Comparison of ENCODE assay signal across 23 cellular contexts in the genomic region with DNA sequence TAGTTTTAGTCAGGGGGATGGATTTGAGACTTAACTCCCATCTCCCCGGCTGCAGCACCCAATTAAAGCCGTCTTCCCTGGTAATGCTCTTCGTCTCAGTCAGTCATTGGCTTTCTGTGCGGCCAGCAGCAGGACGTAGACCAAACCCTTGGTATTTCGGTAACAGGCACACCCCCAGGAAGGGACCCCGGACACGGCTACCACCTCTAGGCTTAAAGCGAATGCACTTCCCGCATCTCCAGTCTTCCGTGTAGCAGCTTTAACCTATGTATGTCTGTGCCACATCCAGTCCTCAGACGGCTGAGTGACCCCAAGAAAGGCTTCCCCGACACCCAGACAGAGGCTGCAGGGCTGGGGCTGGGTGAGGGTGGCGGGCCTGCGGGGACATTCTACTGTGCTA. TPM values are rescaled to one million over a fixed set of nuclear protein-coding genes. Genes with fewer than 3 reads are reported as not detected.
DNase-seq lines count a peak whose midpoint lies in the region; ATAC-seq and TF ChIP-seq lines count a peak whose summit lies in the region.
"Had no signal": no experiment of that assay in that cellular context is flagged by ENCODE, and none has a peak within 500 bp of the region (broad histone marks: within the 10 kb centered on the region; RNA-seq: fewer than 3 reads in every experiment).

No MANE protein-coding gene starts in this region.

- TF ChIP-seq POLR2A in vagina (IDR thresholded peaks at IDR 0.05) = no peak

- no peak overlapping the region for H3K4me3 Mint-ChIP-seq in osteocyte (ENCODE audit: unreplicated experiment)
- H3K4me3 Mint-ChIP-seq: CD14-positive monocyte; CD4-positive, alpha-beta memory T cell; CD4-positive, CD25-positive, alpha-beta regulatory T cell; CD8-positive, alpha-beta memory T cell had no signal

- no peaks in the 10 kb centered on the region for H4K20me1 ChIP-seq in hepatocyte (ENCODE audit: insufficient read depth, poor library complexity, severe bottlenecking)
- H4K20me1 ChIP-seq: BLaER1 had no signal

- H3K27ac ChIP-seq in hepatocyte (no peak overlapping the region), vagina (no peak overlapping the region)
- H3K27ac ChIP-seq: BLaER1 had no signal

- DNase-seq in hepatocyte (ENCODE audit: low spot score) (peak; percentile 1), osteocyte (ENCODE audit: extremely low spot score, unreplicated experiment) (peak; percentile 49), vagina (ENCODE audit: extremely low spot score in 2 of 2) (peak; percentile 56 to 77)
- DNase-seq: 8988T; ACHN; BE2C; C1 segment of cervical spinal cord; CD4-positive, alpha-beta memory T cell; CD4-positive, CD25-positive, alpha-beta regulatory T cell; CD8-positive, alpha-beta memory T cell; COR-L47; DMS 273 treated with DMSO at 0.1 percent for 48 hours; DMS153; DMS53; DMS79 treated with DMSO at 0.1 percent for 48 hours; GF-D8 had no signal

- intact Hi-C loops in vagina (cut with DNase I) = no loop called here

- no peaks in the 10 kb centered on the region for H3K9me3 ChIP-seq in hepatocyte (ENCODE audit: low read depth)
- H3K9me3 ChIP-seq in vagina = no peaks in the 10 kb centered on the region
- H3K9me3 ChIP-seq: BE2C had no signal

- H3K4me1 Mint-ChIP-seq in osteocyte (ENCODE audit: unreplicated experiment) = peaks cover 6% of the 10 kb centered on the region
- H3K4me1 Mint-ChIP-seq: CD4-positive, alpha-beta memory T cell; CD4-positive, CD25-positive, alpha-beta regulatory T cell; CD8-positive, alpha-beta memory T cell had no signal

- H3K9me2 ChIP-seq in hepatocyte (replicated peaks; ENCODE audit: insufficient read depth) = no peaks in the 10 kb centered on the region

- H3K27ac Mint-ChIP-seq in osteocyte (ENCODE audit: unreplicated experiment) = no peak overlapping the region
- H3K27ac Mint-ChIP-seq: CD4-positive, alpha-beta memory T cell; CD4-positive, CD25-positive, alpha-beta regulatory T cell; CD8-positive, alpha-beta memory T cell had no signal

- TF ChIP-seq CTCF in hepatocyte (IDR thresholded peaks at IDR 0.05; ENCODE audit: poor library complexity) = no peak
- no peak for TF ChIP-seq CTCF in osteocyte (IDR thresholded peaks at IDR 0.05)
- TF ChIP-seq CTCF in vagina (IDR thresholded peaks at IDR 0.05) = no peak

- H3K36me3 Mint-ChIP-seq in osteocyte (ENCODE audit: unreplicated experiment) = no peaks in the 10 kb centered on the region
- H3K36me3 Mint-ChIP-seq: CD14-positive monocyte; CD4-positive, alpha-beta memory T cell; CD4-positive, CD25-positive, alpha-beta regulatory T cell; CD8-positive, alpha-beta memory T cell had no signal

- ATAC-seq in GM18498 (IDR thresholded peaks at IDR 0.05; ENCODE audit: unreplicated experiment) (no peak), HG03159 (IDR thresholded peaks at IDR 0.05; ENCODE audit: unreplicated experiment) (no peak), HG03139 (IDR thresholded peaks at IDR 0.05; ENCODE audit: unreplicated experiment) (no peak)

- H3K4me3 ChIP-seq in hepatocyte = no peak overlapping the region
- no peak overlapping the region for H3K4me3 ChIP-seq in vagina
- H3K4me3 ChIP-seq: BLaER1 had no signal

- WGBS in hepatocyte (ENCODE audit: low lambda C conversion rate, missing lambda C conversion rate) = 86% methylated on average over 15 of the region's 15 CpGs

- H3K79me2 ChIP-seq in hepatocyte = no peaks in the 10 kb centered on the region

- H3K4me1 ChIP-seq in hepatocyte (ENCODE audit: insufficient read depth) (no peaks in the 10 kb centered on the region), vagina (no peaks in the 10 kb centered on the region)
- H3K4me1 ChIP-seq: BE2C had no signal

- H3K27me3 ChIP-seq in hepatocyte = no peaks in the 10 kb centered on the region
- H3K27me3 ChIP-seq in vagina = no peaks in the 10 kb centered on the region
- H3K27me3 ChIP-seq: BE2C had no signal

- H2AFZ ChIP-seq in hepatocyte = no peak overlapping the region

- H3K27me3 Mint-ChIP-seq in osteocyte (ENCODE audit: unreplicated experiment) = no peaks in the 10 kb centered on the region
- H3K27me3 Mint-ChIP-seq: CD4-positive, alpha-beta memory T cell had no signal

- H3K4me2 ChIP-seq in hepatocyte = no peak overlapping the region
- H3K4me2 ChIP-seq: BLaER1 had no signal

- no peaks in the 10 kb centered on the region for H3K9me3 Mint-ChIP-seq in osteocyte (ENCODE audit: unreplicated experiment)
- H3K9me3 Mint-ChIP-seq: CD8-positive, alpha-beta memory T cell had no signal

- H3K36me3 ChIP-seq in hepatocyte (replicated peaks; ENCODE audit: insufficient read depth, low read depth) (no peaks in the 10 kb centered on the region), vagina (no peaks in the 10 kb centered on the region)
- H3K36me3 ChIP-seq: BE2C, BLaER1 had no signal

RNA-seq across cellular contexts. Expression of a gene that starts 1.5 kb away (rescaled TPM):
- total RNA-seq in hepatocyte = not detected in 2 replicates
- polyA plus RNA-seq in hepatocyte = not detected in 2 replicates
- total RNA-seq in osteocyte = not detected in 2 replicates
- total RNA-seq in vagina = not detected
- total RNA-seq: A673; CD4-positive, alpha-beta memory T cell; CD4-positive, CD25-positive, alpha-beta regulatory T cell had no signal
- polyA plus RNA-seq: AG04450; CD14-positive monocyte; CD4-positive, alpha-beta memory T cell; CD4-positive, CD25-positive, alpha-beta regulatory T cell; CD8-positive, alpha-beta memory T cell had no signal

RNA-seq across cellular contexts. Expression of a gene that starts 35.8 kb away (rescaled TPM):
- total RNA-seq in hepatocyte (not detected in 2 replicates), osteocyte (not detected in 2 replicates), vagina (not detected)
- polyA plus RNA-seq in hepatocyte = not detected in 2 replicates
- total RNA-seq: A673; CD4-positive, alpha-beta memory T cell; CD4-positive, CD25-positive, alpha-beta regulatory T cell; CD8-positive, alpha-beta memory T cell had no signal
- polyA plus RNA-seq: AG04450; CD14-positive monocyte; CD4-positive, alpha-beta memory T cell; CD4-positive, CD25-positive, alpha-beta regulatory T cell; CD8-positive, alpha-beta memory T cell had no signal

Comparison
In these comparisons a context has a peak if more than half of its experiments do, and no peak if none do; other contexts are left out.
1. DNase-seq: peak in every context shown above with its lines; median percentile 66 in vagina; 49 in osteocyte; 1 in hepatocyte.